ENCODE assay signal across 10 cellular contexts in genomic region chr1:1462318-1462966, GRCh38. TPM values are rescaled to one million over a fixed set of nuclear protein-coding genes. Genes with fewer than 3 reads are reported as not detected.
A peak's percentile ranks its signal among the peaks of the same experiment; 100 is the strongest.
DNase-seq lines count a peak whose midpoint lies in the region; ATAC-seq and TF ChIP-seq lines count a peak whose summit lies in the region.
"Had no signal": no experiment of that assay in that cellular context is flagged by ENCODE, and none has a peak within 500 bp of the region (broad histone marks: within the 10 kb centered on the region; RNA-seq: fewer than 3 reads in every experiment).

No MANE protein-coding gene starts in this region.

- peaks cover 4% of the 10 kb centered on the region for H3K27me3 Mint-ChIP-seq in activated CD8-positive, alpha-beta memory T cell treated with anti-CD3 and anti-CD28 coated beads, Interleukin-2, amount 10 ng/mL, durations not matched to agents 7 days and 5 days
- H3K27me3 Mint-ChIP-seq in stimulated activated memory B cell treated with anti-CD40 and anti-IgM and Interleukin-4, amounts not matched to agents 10 μg/mL and 1 μg/mL and 100 μg/mL, for 72 hours, result peaks cover 10% of the 10 kb centered on the region
- H3K27me3 Mint-ChIP-seq in osteocyte (ENCODE audit: unreplicated experiment), result no peaks in the 10 kb centered on the region

- no peaks in the 10 kb centered on the region for H3K9me3 Mint-ChIP-seq in activated CD8-positive, alpha-beta memory T cell treated with anti-CD3 and anti-CD28 coated beads, Interleukin-2, amount 10 ng/mL, durations not matched to agents 7 days and 5 days (ENCODE audit: low read depth)
- H3K9me3 Mint-ChIP-seq in stimulated activated memory B cell treated with anti-CD40 and anti-IgM and Interleukin-4, amounts not matched to agents 10 μg/mL and 1 μg/mL and 100 μg/mL, for 72 hours, result no peaks in the 10 kb centered on the region
- H3K9me3 Mint-ChIP-seq in osteocyte (ENCODE audit: unreplicated experiment), result no peaks in the 10 kb centered on the region

- no peaks in the 10 kb centered on the region for H3K4me1 Mint-ChIP-seq in activated CD8-positive, alpha-beta memory T cell treated with anti-CD3 and anti-CD28 coated beads, Interleukin-2, amount 10 ng/mL, durations not matched to agents 7 days and 5 days
- peaks cover 10% of the 10 kb centered on the region for H3K4me1 Mint-ChIP-seq in stimulated activated memory B cell treated with anti-CD40 and anti-IgM and Interleukin-4, amounts not matched to agents 10 μg/mL and 1 μg/mL and 100 μg/mL, for 72 hours
- no peaks in the 10 kb centered on the region for H3K4me1 Mint-ChIP-seq in osteocyte (ENCODE audit: unreplicated experiment)

- CTCF ChIA-PET in activated CD8-positive, alpha-beta memory T cell treated with anti-CD3 and anti-CD28 coated beads, Interleukin-2, amount 10 ng/mL, durations not matched to agents 7 days and 5 days (lab: Charles Lee), result no interaction called here

- no peaks in the 10 kb centered on the region; the same call in 1 of the 2 replicates for H3K36me3 ChIP-seq in OCI-LY1 (ENCODE audit: insufficient read depth, low read length)

- H3K4me3 ChIP-seq in OCI-LY1 (ENCODE audit: low read depth, low read length, poor library complexity, severe bottlenecking) (peak overlapping the region; percentile 49), fibroblast of villous mesenchyme (ENCODE audit: low read depth, low read length) (no peak overlapping the region)

- no peak for DNase-seq in activated CD8-positive, alpha-beta memory T cell treated with anti-CD3 and anti-CD28 coated beads, Interleukin-2, amount 10 ng/mL, durations not matched to agents 7 days and 5 days
- DNase-seq in activated CD8-positive, alpha-beta memory T cell treated with anti-CD3 and anti-CD28 coated beads, Interleukin-2, amount 50 U/mL, for 48 hours, result no peak
- DNase-seq in fibroblast of villous mesenchyme (ENCODE audit: low read depth) (peak; percentile 46), HuH-7.5 (ENCODE audit: low spot score) (no peak), osteocyte (ENCODE audit: extremely low spot score, unreplicated experiment) (no peak)

- H2AFZ ChIP-seq in OCI-LY1 (ENCODE audit: low read length), result no peak overlapping the region

- H3K4me3 Mint-ChIP-seq in activated CD8-positive, alpha-beta memory T cell treated with anti-CD3 and anti-CD28 coated beads, Interleukin-2, amount 10 ng/mL, durations not matched to agents 7 days and 5 days, result peak overlapping the region; percentile 42
- H3K4me3 Mint-ChIP-seq in stimulated activated memory B cell treated with anti-CD40 and anti-IgM and Interleukin-4, amounts not matched to agents 10 μg/mL and 1 μg/mL and 100 μg/mL, for 72 hours, result peak overlapping the region; percentile 68
- no peak overlapping the region for H3K4me3 Mint-ChIP-seq in osteocyte (ENCODE audit: unreplicated experiment)

- no peak for TF ChIP-seq CTCF in OCI-LY1 (IDR thresholded peaks at IDR 0.05; ENCODE audit: low read length)
- TF ChIP-seq CTCF in fibroblast of villous mesenchyme (IDR thresholded peaks at IDR 0.05; ENCODE audit: insufficient read depth, low read depth, low read length), result no peak
- no peak for TF ChIP-seq CTCF in osteocyte (IDR thresholded peaks at IDR 0.05)

- peak overlapping the region; percentile 57 for H3K27ac Mint-ChIP-seq in activated CD8-positive, alpha-beta memory T cell treated with anti-CD3 and anti-CD28 coated beads, Interleukin-2, amount 10 ng/mL, durations not matched to agents 7 days and 5 days
- peak overlapping the region; percentile 79 for H3K27ac Mint-ChIP-seq in stimulated activated memory B cell treated with anti-CD40 and anti-IgM and Interleukin-4, amounts not matched to agents 10 μg/mL and 1 μg/mL and 100 μg/mL, for 72 hours
- no peak overlapping the region for H3K27ac Mint-ChIP-seq in osteocyte (ENCODE audit: unreplicated experiment)

- no peaks in the 10 kb centered on the region for H4K20me1 ChIP-seq in OCI-LY1 (ENCODE audit: insufficient read depth, low read length)

- H3K27ac ChIP-seq in OCI-LY1 (ENCODE audit: low read depth, low read length, poor library complexity, severe bottlenecking), result peak overlapping the region; percentile 69
- H3K27ac ChIP-seq: C4-2B, HL-60 had no signal

- H3K27me3 ChIP-seq in OCI-LY1 (ENCODE audit: insufficient read depth, low read length), result no peaks in the 10 kb centered on the region

- peak; percentile 45 for ATAC-seq in activated CD8-positive, alpha-beta memory T cell treated with anti-CD3 and anti-CD28 coated beads, Interleukin-2, amount 10 ng/mL, durations not matched to agents 7 days and 5 days
- peak; percentile 77 for ATAC-seq in stimulated activated memory B cell treated with anti-CD40 and anti-IgM and Interleukin-4, amounts not matched to agents 10 μg/mL and 1 μg/mL and 100 μg/mL, for 72 hours
- no peak for ATAC-seq in HG02610 (IDR thresholded peaks at IDR 0.05; ENCODE audit: unreplicated experiment)

- no peaks in the 10 kb centered on the region for H3K36me3 Mint-ChIP-seq in activated CD8-positive, alpha-beta memory T cell treated with anti-CD3 and anti-CD28 coated beads, Interleukin-2, amount 10 ng/mL, durations not matched to agents 7 days and 5 days
- H3K36me3 Mint-ChIP-seq in stimulated activated memory B cell treated with anti-CD40 and anti-IgM and Interleukin-4, amounts not matched to agents 10 μg/mL and 1 μg/mL and 100 μg/mL, for 72 hours, result no peaks in the 10 kb centered on the region
- no peaks in the 10 kb centered on the region for H3K36me3 Mint-ChIP-seq in osteocyte (ENCODE audit: unreplicated experiment)

- no peaks in the 10 kb centered on the region for H3K79me2 ChIP-seq in OCI-LY1 (ENCODE audit: insufficient read depth, low read length)

- H3K9me3 ChIP-seq in OCI-LY1 (ENCODE audit: low read length), result no peaks in the 10 kb centered on the region

- H3K9me2 ChIP-seq in OCI-LY1 (ENCODE audit: low read depth, low read length), result no peaks in the 10 kb centered on the region

- peak overlapping the region; percentile 53; the same call in 1 of the 2 replicates for H3K9ac ChIP-seq in OCI-LY1 (ENCODE audit: low read length)

- peaks cover 16% of the 10 kb centered on the region for H3K4me1 ChIP-seq in OCI-LY1 (ENCODE audit: insufficient read depth, low read length, severe bottlenecking)

- H3F3A ChIP-seq in OCI-LY1 (ENCODE audit: insufficient read depth, low read length), result no peaks in the 10 kb centered on the region

- H3K4me2 ChIP-seq in OCI-LY1 (ENCODE audit: low read length), result peak overlapping the region; percentile 60

RNA-seq across cellular contexts. Expression of gene ATAD3B, which starts 9.1 kb away (rescaled TPM):
- total RNA-seq in activated CD8-positive, alpha-beta memory T cell treated with anti-CD3 and anti-CD28 coated beads, Interleukin-2, amount 10 ng/mL, durations not matched to agents 7 days and 5 days, result 10 to 100 TPM; 46.5 to 63.3 TPM
- total RNA-seq in fibroblast of villous mesenchyme, result 17.3 and 20.0 TPM in 2 replicates
- total RNA-seq in osteocyte, result 26.9 and 28.6 TPM in 2 replicates

RNA-seq across cellular contexts. Expression of gene ATAD3C, which starts 13.0 kb away (rescaled TPM):
- total RNA-seq in activated CD8-positive, alpha-beta memory T cell treated with anti-CD3 and anti-CD28 coated beads, Interleukin-2, amount 10 ng/mL, durations not matched to agents 7 days and 5 days, result under 1 TPM; 0.38 to 0.87 TPM
- total RNA-seq in fibroblast of villous mesenchyme (under 0.01 and 0.32 TPM in 2 replicates), osteocyte (0.27 and 0.44 TPM in 2 replicates)

RNA-seq across cellular contexts. Expression of gene VWA1, which starts 27.0 kb away (rescaled TPM):
- total RNA-seq in activated CD8-positive, alpha-beta memory T cell treated with anti-CD3 and anti-CD28 coated beads, Interleukin-2, amount 10 ng/mL, durations not matched to agents 7 days and 5 days, result under 1 TPM; 0.20 to 0.28 TPM
- total RNA-seq in fibroblast of villous mesenchyme, result 5.6 and 6.8 TPM in 2 replicates
- 15.6 and 17.5 TPM in 2 replicates for total RNA-seq in osteocyte

RNA-seq across cellular contexts. Expression of gene ANKRD65, which starts 41.4 kb away (rescaled TPM):
- not detected for total RNA-seq in activated CD8-positive, alpha-beta memory T cell treated with anti-CD3 and anti-CD28 coated beads, Interleukin-2, amount 10 ng/mL, durations not matched to agents 7 days and 5 days
- total RNA-seq in fibroblast of villous mesenchyme (0.43 and 1.6 TPM in 2 replicates), osteocyte (0.21 and 0.24 TPM in 2 replicates)

RNA-seq across cellular contexts. Expression of gene ATAD3A, which starts 49.5 kb away (rescaled TPM):
- total RNA-seq in activated CD8-positive, alpha-beta memory T cell treated with anti-CD3 and anti-CD28 coated beads, Interleukin-2, amount 10 ng/mL, durations not matched to agents 7 days and 5 days, result 10 to 100 TPM; 45.1 to 58.9 TPM
- total RNA-seq in fibroblast of villous mesenchyme, result 32.9 and 36.7 TPM in 2 replicates
- total RNA-seq in osteocyte, result 30.0 and 31.7 TPM in 2 replicates
